ENCODE assay signal across 1 cellular context in genomic region chr4:185773419-185773818, GRCh38.
TF ChIP-seq lines count a peak whose summit lies in the region.

No MANE protein-coding gene starts in this region.

TF ChIP-seq in HepG2, 621 proteins besides CTCF, POLR2A, EP300 and RAD21 (continued from another document):
- peak; percentile 26; the same call in 1 of the 2 replicates for TF ChIP-seq ZBTB33 (CRISPR knock-in tag; IDR thresholded peaks at IDR 0.05)
